8 cellular contexts compared by ENCODE assay signal in the genomic region with DNA sequence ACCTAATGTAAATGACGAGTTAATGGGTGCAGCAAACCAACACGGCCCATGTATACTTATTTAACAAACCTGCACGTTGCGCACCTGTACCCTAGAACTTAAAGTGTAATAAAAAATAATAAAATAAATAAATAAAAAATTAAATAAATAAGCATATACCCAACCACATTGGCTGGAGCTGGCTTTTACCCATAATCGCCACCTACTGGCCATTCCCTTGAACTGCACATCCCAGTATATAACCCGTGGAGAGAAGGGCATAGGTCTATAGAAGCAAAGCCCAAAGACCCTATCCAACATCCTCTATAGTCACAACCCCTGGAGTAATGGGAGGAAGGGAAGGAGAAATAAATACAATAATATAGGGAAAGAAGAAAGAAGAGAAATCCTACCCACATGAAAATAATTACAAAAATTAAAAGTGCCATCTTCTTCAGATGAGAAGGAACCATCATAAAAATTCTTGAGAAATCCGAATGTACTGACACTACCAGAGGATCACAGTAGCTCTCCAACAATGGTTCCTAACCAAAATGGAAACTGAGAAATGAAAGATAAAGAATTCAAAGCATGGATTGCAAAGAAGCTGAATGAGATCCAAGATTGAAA.
A peak's percentile ranks its signal among the peaks of the same experiment; 100 is the strongest.
DNase-seq lines count a peak whose midpoint lies in the region; ATAC-seq and TF ChIP-seq lines count a peak whose summit lies in the region.

No MANE protein-coding gene starts in this region.

- DNase-seq in Caki2 (ENCODE audit: low read depth) (peak; percentile 3), NCI-H69 (lab: John Stamatoyannopoulos, UW) (peak; percentile 57), breast epithelium (ENCODE audit: low spot score in 2 of 2) (no peak), mesothelial cell of epicardium (ENCODE audit: low spot score in 2 of 2, unreplicated experiment in 2 of 2) (no peak)
- no peak for DNase-seq in stimulated activated naive CD4-positive, alpha-beta T cell treated with Interleukin-2 at 50 U/mL for 16 hours (lab: John Stamatoyannopoulos, UW)

- H3K9me3 ChIP-seq in breast epithelium, result peaks cover 4 to 9% of the 10 kb centered on the region in 2 donors

- H3K36me3 Mint-ChIP-seq in mesothelial cell of epicardium, result peaks cover 75% of the 10 kb centered on the region

- no peak for TF ChIP-seq POLR2A in breast epithelium (IDR thresholded peaks at IDR 0.05)

- in situ Hi-C loops in Caki2 (cut with HindIII; ENCODE audit: low pct_unique_long_range_greater_than_20kb, low sequenced_read_pairs), result no loop called here

- H3K9me3 Mint-ChIP-seq in mesothelial cell of epicardium, result peaks cover 57% of the 10 kb centered on the region

- H3K27me3 ChIP-seq in breast epithelium, result no peaks in the 10 kb centered on the region

- no peaks in the 10 kb centered on the region for H3K27me3 Mint-ChIP-seq in mesothelial cell of epicardium (ENCODE audit: low read depth)

- peak; percentile 40 to 53 (median 42) for TF ChIP-seq CTCF in breast epithelium (IDR thresholded peaks at IDR 0.05)
- peak; percentile 72 for TF ChIP-seq CTCF in mesothelial cell of epicardium (IDR thresholded peaks at IDR 0.05; ENCODE audit: unreplicated experiment)

- no peaks in the 10 kb centered on the region for H3K4me1 Mint-ChIP-seq in mesothelial cell of epicardium

- H3K27ac ChIP-seq in breast epithelium, result no peak overlapping the region

- no peaks in the 10 kb centered on the region for H3K36me3 ChIP-seq in breast epithelium

- H3K4me3 ChIP-seq in breast epithelium, result no peak overlapping the region

- no peak overlapping the region for H3K27ac Mint-ChIP-seq in mesothelial cell of epicardium

- intact Hi-C loops in breast epithelium (cut with DNase I; ENCODE audit: low total_unique reads), result no loop called here

- no peaks in the 10 kb centered on the region for H3K4me1 ChIP-seq in breast epithelium

- ATAC-seq in GM18517 (IDR thresholded peaks at IDR 0.05; ENCODE audit: unreplicated experiment) (peak; percentile 88), HG02973 (IDR thresholded peaks at IDR 0.05; ENCODE audit: unreplicated experiment) (peak; percentile 94), GM21737 (IDR thresholded peaks at IDR 0.05; ENCODE audit: unreplicated experiment) (no peak)

- no peak overlapping the region for H3K4me3 Mint-ChIP-seq in mesothelial cell of epicardium

Comparison
In these comparisons a context has a peak if more than half of its experiments do, and no peak if none do; other contexts are left out.
1. DNase-seq: peak in Caki2 (single experiment) and NCI-H69 (single experiment); none in breast epithelium (0 of 2), mesothelial cell of epicardium (0 of 2) and stimulated activated naive CD4-positive, alpha-beta T cell treated with Interleukin-2 at 50 U/mL for 16 hours (single experiment).